Comparison of ENCODE assay signal across 8 cellular contexts in the genomic region with DNA sequence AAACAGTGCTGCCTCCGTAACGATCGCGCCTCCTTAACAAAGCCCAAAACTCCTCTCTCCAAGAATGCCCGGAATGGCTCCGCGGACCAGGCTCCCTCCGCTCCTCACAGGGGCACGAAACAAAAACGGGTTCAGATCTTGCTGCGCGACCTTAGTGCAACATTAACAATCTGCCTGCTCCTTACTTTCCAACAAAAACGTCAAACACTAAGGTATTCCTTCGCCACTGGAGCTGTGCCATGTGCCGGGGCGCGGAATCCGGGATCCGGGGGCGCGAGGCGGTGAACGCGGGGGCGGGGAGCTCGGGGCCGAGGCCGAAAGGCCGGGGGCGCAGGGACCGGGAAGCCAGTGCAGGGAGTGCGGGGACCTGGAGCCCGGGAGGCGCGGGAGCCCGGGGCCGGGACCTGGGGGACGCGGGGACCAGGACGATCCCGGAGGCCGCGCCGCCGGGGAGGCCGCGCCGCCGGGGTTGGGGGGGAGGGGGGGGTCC. TPM values are rescaled to one million over a fixed set of nuclear protein-coding genes. Genes with fewer than 3 reads are reported as not detected.
DNase-seq lines count a peak whose midpoint lies in the region; TF ChIP-seq lines count a peak whose summit lies in the region.

No MANE protein-coding gene starts in this region.

- TF ChIP-seq RAD21 in liver (IDR thresholded peaks at IDR 0.05): no peak

- H3K4me1 ChIP-seq in colonic mucosa (peaks cover 5% of the 10 kb centered on the region), liver (ENCODE audit: control insufficient read depth in 4 of 4, insufficient read depth in 4 of 4, low read length in 3 of 4) (peaks cover 6 to 22% (median 12%) of the 10 kb centered on the region in 4 donors), testis (peaks cover 3% of the 10 kb centered on the region)

- under 1% methylated on average over 49 of the region's 49 CpGs for WGBS in liver
- WGBS in testis, 2 donors: 1% methylated on average over 32 to 36 of the region's 49 CpGs

- peak; percentile 39 for DNase-seq in HCEC 1CT
- peak; percentile 14 for DNase-seq in RPMI8226
- peak; percentile 40 for DNase-seq in colonic mucosa
- DNase-seq in testis: no peak
- no peak for DNase-seq in NCI-H1694 (lab: John Stamatoyannopoulos, UW)
- DNase-seq in erythroblast (lab: John Stamatoyannopoulos, UW): no peak

- H3K27ac ChIP-seq in colonic mucosa (peak overlapping the region; percentile 83), liver (ENCODE audit: low read depth in 1 of 2, low read length in 2 of 2) (peak overlapping the region; percentile 77 to 88), testis (peak overlapping the region in 1 of 2 donors; percentile 73)

- H3K36me3 ChIP-seq in colonic mucosa (no peaks in the 10 kb centered on the region), liver (ENCODE audit: control insufficient read depth in 4 of 4, insufficient read depth in 3 of 4, low read depth in 1 of 4, low read length in 3 of 4) (no peaks in the 10 kb centered on the region), testis (ENCODE audit: low read depth, missing control alignments) (no peaks in the 10 kb centered on the region)

- intact Hi-C loops in colonic mucosa (cut with DNase I) (loop anchor here (5.0 kb wide), 1 partner anchor 37 kb away; no protein-coding TSS in a partner anchor), testis (cut with DNase I; ENCODE audit: low total_unique reads) (no loop called here)

- no peak for TF ChIP-seq CTCF in colonic mucosa (IDR thresholded peaks at IDR 0.05)
- TF ChIP-seq CTCF in liver (IDR thresholded peaks at IDR 0.05; ENCODE audit: low read depth, low read length, missing input control): no peak
- TF ChIP-seq CTCF in testis (IDR thresholded peaks at IDR 0.05): no peak

- H3K4me3 ChIP-seq in GM08714 (ENCODE audit: low read length) (peak overlapping the region; percentile 94), colonic mucosa (peak overlapping the region; percentile 85), liver (ENCODE audit: low read depth in 1 of 3, low read length in 3 of 3) (peak overlapping the region; percentile 98 to 99 (median 98)), testis (peak overlapping the region; percentile 87 to 96)

- TF ChIP-seq POLR2A in testis (IDR thresholded peaks at IDR 0.05): no peak
- TF ChIP-seq POLR2A in erythroblast (IDR thresholded peaks at IDR 0.05; ENCODE audit: low read length): no peak

- H3K9ac ChIP-seq in colonic mucosa (ENCODE audit: low read depth in 2 of 2, low read length in 2 of 2): peak overlapping the region; percentile 89 to 96
- H3K9ac ChIP-seq in liver (ENCODE audit: low read depth in 1 of 2, low read length in 2 of 2): peak overlapping the region; percentile 80 to 81

- H3K27me3 ChIP-seq in colonic mucosa: no peaks in the 10 kb centered on the region
- H3K27me3 ChIP-seq in liver (ENCODE audit: control insufficient read depth in 4 of 4, insufficient read depth in 4 of 4, low read length in 3 of 4): no peaks in the 10 kb centered on the region
- no peaks in the 10 kb centered on the region for H3K27me3 ChIP-seq in testis

- no peaks in the 10 kb centered on the region for H3K9me3 ChIP-seq in colonic mucosa
- no peaks in the 10 kb centered on the region for H3K9me3 ChIP-seq in liver (ENCODE audit: control insufficient read depth in 4 of 4, low read length in 3 of 4)
- no peaks in the 10 kb centered on the region for H3K9me3 ChIP-seq in testis

TF ChIP-seq in liver, 16 proteins besides CTCF, POLR2A, EP300 and RAD21:
- TF ChIP-seq GABPA (IDR thresholded peaks at IDR 0.05 in 1 of 2, conservative IDR thresholded peaks at IDR 0.05 in 1 of 2): no peak
- TF ChIP-seq, protein P1, sequence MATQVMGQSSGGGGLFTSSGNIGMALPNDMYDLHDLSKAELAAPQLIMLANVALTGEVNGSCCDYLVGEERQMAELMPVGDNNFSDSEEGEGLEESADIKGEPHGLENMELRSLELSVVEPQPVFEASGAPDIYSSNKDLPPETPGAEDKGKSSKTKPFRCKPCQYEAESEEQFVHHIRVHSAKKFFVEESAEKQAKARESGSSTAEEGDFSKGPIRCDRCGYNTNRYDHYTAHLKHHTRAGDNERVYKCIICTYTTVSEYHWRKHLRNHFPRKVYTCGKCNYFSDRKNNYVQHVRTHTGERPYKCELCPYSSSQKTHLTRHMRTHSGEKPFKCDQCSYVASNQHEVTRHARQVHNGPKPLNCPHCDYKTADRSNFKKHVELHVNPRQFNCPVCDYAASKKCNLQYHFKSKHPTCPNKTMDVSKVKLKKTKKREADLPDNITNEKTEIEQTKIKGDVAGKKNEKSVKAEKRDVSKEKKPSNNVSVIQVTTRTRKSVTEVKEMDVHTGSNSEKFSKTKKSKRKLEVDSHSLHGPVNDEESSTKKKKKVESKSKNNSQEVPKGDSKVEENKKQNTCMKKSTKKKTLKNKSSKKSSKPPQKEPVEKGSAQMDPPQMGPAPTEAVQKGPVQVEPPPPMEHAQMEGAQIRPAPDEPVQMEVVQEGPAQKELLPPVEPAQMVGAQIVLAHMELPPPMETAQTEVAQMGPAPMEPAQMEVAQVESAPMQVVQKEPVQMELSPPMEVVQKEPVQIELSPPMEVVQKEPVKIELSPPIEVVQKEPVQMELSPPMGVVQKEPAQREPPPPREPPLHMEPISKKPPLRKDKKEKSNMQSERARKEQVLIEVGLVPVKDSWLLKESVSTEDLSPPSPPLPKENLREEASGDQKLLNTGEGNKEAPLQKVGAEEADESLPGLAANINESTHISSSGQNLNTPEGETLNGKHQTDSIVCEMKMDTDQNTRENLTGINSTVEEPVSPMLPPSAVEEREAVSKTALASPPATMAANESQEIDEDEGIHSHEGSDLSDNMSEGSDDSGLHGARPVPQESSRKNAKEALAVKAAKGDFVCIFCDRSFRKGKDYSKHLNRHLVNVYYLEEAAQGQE (IDR thresholded peaks at IDR 0.05): no peak
- TF ChIP-seq, protein P2, sequence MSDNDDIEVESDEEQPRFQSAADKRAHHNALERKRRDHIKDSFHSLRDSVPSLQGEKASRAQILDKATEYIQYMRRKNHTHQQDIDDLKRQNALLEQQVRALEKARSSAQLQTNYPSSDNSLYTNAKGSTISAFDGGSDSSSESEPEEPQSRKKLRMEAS (IDR thresholded peaks at IDR 0.05): no peak
- no peak for TF ChIP-seq FOXA1 (IDR thresholded peaks at IDR 0.05)
- TF ChIP-seq FOXA2 (IDR thresholded peaks at IDR 0.05): no peak
- no peak for TF ChIP-seq JUND (IDR thresholded peaks at IDR 0.05)
- no peak for TF ChIP-seq HNF4A (conservative IDR thresholded peaks at IDR 0.05)

RNA-seq across cellular contexts. Expression of a gene that starts 0.4 kb away (rescaled TPM):
- total RNA-seq in colonic mucosa: 100 to 1,000 TPM; 119 to 165 TPM
- total RNA-seq in liver: 10 to 100 TPM; 47.3 to 48.3 TPM
- polyA plus RNA-seq in liver: 10 to 100 TPM; 13.5 to 29.3 TPM
- 100 to 1,000 TPM in 1 of 2 donors, 10 to 100 TPM in 1; 90.5 to 112 TPM for total RNA-seq in testis
- 50.9 TPM for polyA plus RNA-seq in testis (ENCODE audit: insufficient read depth, low read depth, low replicate concordance)

RNA-seq across cellular contexts. Expression of a gene that starts 59.6 kb away (rescaled TPM):
- total RNA-seq in colonic mucosa: 10 to 100 TPM in 1 of 2 donors, 1 to 10 TPM in 1; 7.5 to 10.9 TPM
- total RNA-seq in liver: 10 to 100 TPM in 1 of 2 donors, 1 to 10 TPM in 1; 7.3 to 17.3 TPM
- polyA plus RNA-seq in liver: 1 to 10 TPM; 5.5 to 7.6 TPM
- total RNA-seq in testis: 10 to 100 TPM; 45.8 to 55.1 TPM
- polyA plus RNA-seq in testis (ENCODE audit: insufficient read depth, low read depth, low replicate concordance): 28.6 TPM

Comparison
In these comparisons a context has a peak if more than half of its experiments do, and no peak if none do; other contexts are left out.
1. DNase-seq: peak in HCEC 1CT (single experiment), RPMI8226 (single experiment) and colonic mucosa (single experiment); none in testis (single experiment), NCI-H1694 (single experiment) and erythroblast (0 of 2).
2. Peak in every context shown above with its lines, with median percentiles within 50 percentile points of each other: H3K4me3 ChIP-seq.